ENCODE assay signal across 25 cellular contexts in genomic region chr12:77374687-77375086, GRCh38.
"Had no signal": no experiment of that assay in that cellular context is flagged by ENCODE, and none has a peak within 500 bp of the region (broad histone marks: within the 10 kb centered on the region; RNA-seq: fewer than 3 reads in every experiment).

No MANE protein-coding gene starts in this region.

- H3K27me3 ChIP-seq: colonic mucosa, esophagus squamous epithelium, gastroesophageal sphincter, heart left ventricle, hepatocyte, left lung had no signal

- H3K4me3 ChIP-seq: colonic mucosa, esophagus squamous epithelium, gastroesophageal sphincter, heart left ventricle, hepatocyte, left lung, lower lobe of right lung had no signal

- H3K27ac Mint-ChIP-seq: dendritic cell treated with granulocyte-macrophage colony-stimulating factor and Interleukin-4, amounts not matched to agents 40 ng/mL and 50 ng/mL, for 4 days; effector memory CD8-positive, alpha-beta T cell; endodermal cell; immature natural killer cell; mesothelial cell of epicardium; naive thymus-derived CD4-positive, alpha-beta T cell had no signal

- H3K27me3 Mint-ChIP-seq: dendritic cell treated with granulocyte-macrophage colony-stimulating factor and Interleukin-4, amounts not matched to agents 40 ng/mL and 50 ng/mL, for 4 days; effector memory CD8-positive, alpha-beta T cell; naive thymus-derived CD4-positive, alpha-beta T cell had no signal

- H3K4me1 Mint-ChIP-seq: immature natural killer cell; mesothelial cell of epicardium; naive thymus-derived CD4-positive, alpha-beta T cell had no signal

- H3K36me3 Mint-ChIP-seq: immature natural killer cell; mesothelial cell of epicardium; naive thymus-derived CD4-positive, alpha-beta T cell had no signal

- H3K36me3 ChIP-seq: colonic mucosa, esophagus squamous epithelium, gastroesophageal sphincter, heart left ventricle, left lung, lower lobe of right lung had no signal

- H3K9me3 Mint-ChIP-seq: dendritic cell treated with granulocyte-macrophage colony-stimulating factor and Interleukin-4, amounts not matched to agents 40 ng/mL and 50 ng/mL, for 4 days; endodermal cell; mesothelial cell of epicardium had no signal

- H3K4me3 Mint-ChIP-seq: dendritic cell treated with granulocyte-macrophage colony-stimulating factor and Interleukin-4, amounts not matched to agents 40 ng/mL and 50 ng/mL, for 4 days; effector memory CD8-positive, alpha-beta T cell; endodermal cell; immature natural killer cell; mesothelial cell of epicardium; naive thymus-derived CD4-positive, alpha-beta T cell had no signal

- H3K4me1 ChIP-seq: colonic mucosa, esophagus squamous epithelium, gastroesophageal sphincter, heart left ventricle, left lung, lower lobe of right lung had no signal

- H3K9me3 ChIP-seq: colonic mucosa, esophagus squamous epithelium, gastroesophageal sphincter, heart left ventricle, left lung, lower lobe of right lung had no signal

- ATAC-seq: effector memory CD8-positive, alpha-beta T cell; esophagus mucosa; gastroesophageal sphincter; heart left ventricle; left lung; left ventricle myocardium superior; lower lobe of right lung; naive thymus-derived CD4-positive, alpha-beta T cell had no signal

- H3K27ac ChIP-seq: colonic mucosa, epithelial cell of prostate, esophagus squamous epithelium, gastroesophageal sphincter, heart left ventricle, hepatocyte, left lung, lower lobe of right lung had no signal

- DNase-seq: colonic mucosa; cortex of kidney; effector CD8-positive, alpha-beta T cell; effector memory CD8-positive, alpha-beta T cell; endodermal cell; erythroblast; esophagus squamous epithelium; foreskin fibroblast; heart left ventricle; hypothalamus; immature natural killer cell; islet precursor cell; kidney; kidney glomerular epithelial cell; left lung; left ventricle myocardium superior; lower lobe of right lung; mesenchymal stem cell; naive thymus-derived CD4-positive, alpha-beta T cell had no signal
